18 cellular contexts compared by ENCODE assay signal in the genomic region with DNA sequence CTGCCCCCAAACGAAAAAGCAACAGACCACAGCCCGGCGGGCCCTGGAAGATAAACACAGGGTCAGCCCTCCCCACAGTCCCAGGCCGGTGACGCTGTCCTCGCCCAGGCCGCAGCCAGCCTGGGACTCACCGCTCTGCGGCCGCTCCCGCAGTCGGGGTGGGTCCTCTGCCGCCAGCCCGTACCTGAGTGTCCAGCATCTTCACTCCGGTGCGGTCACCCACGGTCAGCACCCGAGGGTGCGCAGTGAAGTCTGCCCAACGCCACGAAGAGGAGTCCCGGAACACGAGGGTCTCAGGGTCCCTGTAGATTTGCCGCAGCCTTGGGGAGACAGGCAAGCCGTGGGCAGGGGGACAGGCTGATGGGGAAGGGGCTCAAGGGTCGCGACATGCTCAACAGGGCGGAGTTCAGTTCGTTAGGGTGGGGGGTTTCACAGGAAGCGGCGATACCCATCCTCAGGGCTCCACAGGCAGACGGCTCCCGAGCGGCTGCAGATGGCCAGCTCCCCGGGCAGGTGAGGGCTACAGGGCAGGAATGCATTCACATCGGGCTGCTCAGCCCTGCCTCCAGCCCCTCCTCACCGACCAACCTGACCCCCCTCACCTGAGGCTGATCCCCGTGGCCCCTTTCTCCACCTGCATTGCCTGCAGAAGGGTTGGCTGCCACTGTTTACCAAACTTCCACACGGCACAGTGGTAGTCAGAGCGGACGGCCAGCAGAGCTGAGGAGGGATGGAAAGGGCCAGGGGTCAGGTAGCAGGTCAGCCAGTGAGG. TPM values are rescaled to one million over a fixed set of nuclear protein-coding genes. Genes with fewer than 3 reads are reported as not detected.
DNase-seq lines count a peak whose midpoint lies in the region; ATAC-seq and TF ChIP-seq lines count a peak whose summit lies in the region.
"Had no signal": no experiment of that assay in that cellular context is flagged by ENCODE, and none has a peak within 500 bp of the region (broad histone marks: within the 10 kb centered on the region; RNA-seq: fewer than 3 reads in every experiment).

No MANE protein-coding gene starts in this region.

- H3K9me3 Mint-ChIP-seq in endodermal cell, result no peaks in the 10 kb centered on the region
- H3K9me3 Mint-ChIP-seq in stimulated activated naive B cell treated with anti-CD40 and anti-IgM and Interleukin-4, amounts not matched to agents 10 μg/mL and 1 μg/mL and 100 μg/mL, for 72 hours, result no peaks in the 10 kb centered on the region
- H3K9me3 Mint-ChIP-seq: CD4-positive, alpha-beta T cell had no signal

- H3K27me3 Mint-ChIP-seq in endodermal cell (ENCODE audit: insufficient read depth), result no peaks in the 10 kb centered on the region
- no peaks in the 10 kb centered on the region for H3K27me3 Mint-ChIP-seq in stimulated activated naive B cell treated with anti-CD40 and anti-IgM and Interleukin-4, amounts not matched to agents 10 μg/mL and 1 μg/mL and 100 μg/mL, for 72 hours
- H3K27me3 Mint-ChIP-seq: CD4-positive, alpha-beta T cell had no signal

- ATAC-seq in Right ventricle myocardium inferior (no peak), heart left ventricle (no peak), HG03354 (IDR thresholded peaks at IDR 0.05; ENCODE audit: poor library complexity, severe bottlenecking, unreplicated experiment) (no peak)
- no peak for ATAC-seq in stimulated activated naive B cell treated with anti-CD40 and anti-IgM and Interleukin-4, amounts not matched to agents 10 μg/mL and 1 μg/mL and 100 μg/mL, for 72 hours (replicated peaks)
- ATAC-seq: A549 had no signal

- H3K27ac Mint-ChIP-seq in endodermal cell, result no peak overlapping the region
- H3K27ac Mint-ChIP-seq in stimulated activated naive B cell treated with anti-CD40 and anti-IgM and Interleukin-4, amounts not matched to agents 10 μg/mL and 1 μg/mL and 100 μg/mL, for 72 hours, result peak overlapping the region; percentile 56
- H3K27ac Mint-ChIP-seq: CD4-positive, alpha-beta T cell had no signal

- no peak for TF ChIP-seq POLR2A in heart left ventricle (IDR thresholded peaks at IDR 0.05)

- H3K36me3 ChIP-seq in heart left ventricle, result peaks cover 0 to 71% (median 59%) of the 10 kb centered on the region in 9 donors
- peaks cover 23% of the 10 kb centered on the region for H3K36me3 ChIP-seq in H7 (replicated peaks; ENCODE audit: control insufficient read depth, insufficient read depth, low read length)
- H3K36me3 ChIP-seq in endodermal cell (ENCODE audit: control insufficient read depth, insufficient read depth, low read length), result peaks cover 44% of the 10 kb centered on the region

- no peak overlapping the region for H3K4me3 ChIP-seq in heart left ventricle
- no peak overlapping the region for H3K4me3 ChIP-seq in H7 (ENCODE audit: insufficient read depth, low read depth, low read length)
- H3K4me3 ChIP-seq in endodermal cell (ENCODE audit: low read length), result no peak overlapping the region
- H3K4me3 ChIP-seq: A549, HAP-1 had no signal

- H3K9me3 ChIP-seq in heart left ventricle (no peaks in the 10 kb centered on the region), endodermal cell (ENCODE audit: control insufficient read depth, low read length) (no peaks in the 10 kb centered on the region)
- H3K9me3 ChIP-seq: A549, Caco-2, HAP-1 had no signal

- intact Hi-C loops in Right ventricle myocardium inferior (cut with DNase I) (no loop called here), heart left ventricle (cut with DNase I) (loop anchor here in 7 of 10 donors (5.0 to 10.0 kb wide), 7 partner anchors 34 to 357 kb away; partner anchors contain the start of genes DNAAF1 (in 2 of the 7), HSDL1 (in 2 of the 7) and OSGIN1 (in 1 of the 7))

- H3K27ac ChIP-seq in heart left ventricle (peak overlapping the region in 5 of 12 donors; percentile 24 to 85 (median 65)), endodermal cell (ENCODE audit: low read depth, low read length) (no peak overlapping the region)
- H3K27ac ChIP-seq: 22Rv1, A549, C4-2B, HL-60 had no signal

- WGBS in heart left ventricle, 4 donors, result 90 to 95% (median 94%) methylated on average over 27 to 41 of the region's 41 CpGs
- WGBS in endodermal cell (ENCODE audit: insufficient coverage in 1 of 2, insufficient read length in 1 of 2), 2 experiments, result 93 to 98% methylated on average over 25 to 41 of the region's 41 CpGs

- H3K4me3 Mint-ChIP-seq in endodermal cell, result no peak overlapping the region
- H3K4me3 Mint-ChIP-seq in stimulated activated naive B cell treated with anti-CD40 and anti-IgM and Interleukin-4, amounts not matched to agents 10 μg/mL and 1 μg/mL and 100 μg/mL, for 72 hours, result no peak overlapping the region
- H3K4me3 Mint-ChIP-seq: CD4-positive, alpha-beta T cell had no signal

- DNase-seq in Right ventricle myocardium inferior (ENCODE audit: missing footprints) (peak; percentile 58), heart left ventricle (no peak), H7 (peak; percentile 38), endodermal cell (peak; percentile 31), amniotic stem cell (lab: John Stamatoyannopoulos, UW) (no peak)
- no peak for DNase-seq in stimulated activated naive B cell treated with anti-CD40 and anti-IgM and Interleukin-4, amounts not matched to agents 10 μg/mL and 1 μg/mL and 100 μg/mL, for 72 hours
- DNase-seq: AML-193; Caco-2; CD4-positive, alpha-beta T cell had no signal

- H3K36me3 Mint-ChIP-seq in endodermal cell (ENCODE audit: low read depth), result peaks cover 46% of the 10 kb centered on the region
- H3K36me3 Mint-ChIP-seq in stimulated activated naive B cell treated with anti-CD40 and anti-IgM and Interleukin-4, amounts not matched to agents 10 μg/mL and 1 μg/mL and 100 μg/mL, for 72 hours, result peaks cover 34 to 54% of the 10 kb centered on the region in 2 donors

- TF ChIP-seq CTCF in heart left ventricle (IDR thresholded peaks at IDR 0.05), result no peak
- TF ChIP-seq CTCF in endodermal cell (conservative IDR thresholded peaks at IDR 0.05), result no peak

- peaks cover 15% of the 10 kb centered on the region for H3K4me1 Mint-ChIP-seq in endodermal cell
- peaks cover 18 to 37% of the 10 kb centered on the region in 2 donors for H3K4me1 Mint-ChIP-seq in stimulated activated naive B cell treated with anti-CD40 and anti-IgM and Interleukin-4, amounts not matched to agents 10 μg/mL and 1 μg/mL and 100 μg/mL, for 72 hours

- H3K4me1 ChIP-seq in heart left ventricle (peaks cover 6 to 87% (median 44%) of the 10 kb centered on the region in 12 donors), endodermal cell (ENCODE audit: control insufficient read depth, insufficient read depth, low read length) (no peaks in the 10 kb centered on the region)

- H3K27me3 ChIP-seq in heart left ventricle (no peaks in the 10 kb centered on the region), H7 (ENCODE audit: control insufficient read depth, insufficient read depth, low read length) (no peaks in the 10 kb centered on the region), endodermal cell (ENCODE audit: control insufficient read depth, insufficient read depth, low read length, poor library complexity, severe bottlenecking) (no peaks in the 10 kb centered on the region)

- H3K9ac ChIP-seq in endodermal cell (ENCODE audit: extremely low read depth, low read length, poor library complexity, severe bottlenecking), result no peak overlapping the region

RNA-seq across cellular contexts. Expression of gene TAF1C, which starts 5.5 kb away (rescaled TPM):
- total RNA-seq in Right ventricle myocardium inferior, result 26.5 TPM
- total RNA-seq in heart left ventricle, result 10 to 100 TPM; 16.3 to 24.3 (median 21.8) TPM
- polyA plus RNA-seq in heart left ventricle, result 10 to 100 TPM; 22.6 to 34.4 TPM
- 38.8 and 51.9 TPM in 2 replicates for total RNA-seq in H7 (2014; rRNA removed; shearing (Covaris generic))
- 10 to 100 TPM; 92.0 to 99.8 TPM for total RNA-seq in endodermal cell
- polyA plus RNA-seq in endodermal cell (2013, experiment 1 of 2), result 51.8 TPM
- 37.9 TPM for polyA plus RNA-seq in endodermal cell (2013, experiment 2 of 2)

RNA-seq across cellular contexts. Expression of gene ADAD2, which starts 9.6 kb away (rescaled TPM):
- total RNA-seq in Right ventricle myocardium inferior (not detected), heart left ventricle (1 to 10 TPM in 2 of 9 donors, under 1 TPM in 4, not detected in 3; 0.21 to 1.3 (median 0.58) TPM), endodermal cell (not detected)
- polyA plus RNA-seq in heart left ventricle, result 1 to 10 TPM in 1 of 2 donors, under 1 TPM in 1; 0.36 to 1.2 TPM
- 0.78 TPM in 1 of 2 replicates, not detected in the other for total RNA-seq in H7 (2014; rRNA removed; shearing (Covaris generic))
- 0.21 TPM for polyA plus RNA-seq in endodermal cell (2013, experiment 1 of 2)
- not detected for polyA plus RNA-seq in endodermal cell (2013, experiment 2 of 2)
- total RNA-seq: Caco-2, HT1080 had no signal
- polyA plus RNA-seq: A549, BJ had no signal

RNA-seq across cellular contexts. Expression of gene DNAAF1, which starts 36.2 kb away (rescaled TPM):
- not detected for total RNA-seq in Right ventricle myocardium inferior
- under 1 TPM in 3 of 9 donors, not detected in 6; 0.20 to 0.32 (median 0.25) TPM for total RNA-seq in heart left ventricle
- under 1 TPM; 0.15 to 0.38 TPM for polyA plus RNA-seq in heart left ventricle
- 0.07 TPM in 1 of 2 replicates, not detected in the other for total RNA-seq in H7 (2014; rRNA removed; shearing (Covaris generic))
- under 1 TPM; 0.59 to 0.66 TPM for total RNA-seq in endodermal cell
- 0.57 TPM for polyA plus RNA-seq in endodermal cell (2013, experiment 1 of 2)
- 0.54 TPM for polyA plus RNA-seq in endodermal cell (2013, experiment 2 of 2)
- total RNA-seq: CD4-positive, alpha-beta T cell; HT1080 had no signal
- polyA plus RNA-seq: BJ had no signal

RNA-seq across cellular contexts. Expression of gene HSDL1, which starts 36.4 kb away (rescaled TPM):
- total RNA-seq in Right ventricle myocardium inferior, result 24.1 TPM
- 10 to 100 TPM; 15.8 to 46.8 (median 23.4) TPM for total RNA-seq in heart left ventricle
- 10 to 100 TPM; 12.8 to 16.1 TPM for polyA plus RNA-seq in heart left ventricle
- total RNA-seq in H7 (2014; rRNA removed; shearing (Covaris generic)), result 44.5 and 53.5 TPM in 2 replicates
- total RNA-seq in endodermal cell, result 10 to 100 TPM; 49.5 to 68.3 TPM
- 73.7 TPM for polyA plus RNA-seq in endodermal cell (2013, experiment 1 of 2)
- 66.8 TPM for polyA plus RNA-seq in endodermal cell (2013, experiment 2 of 2)

RNA-seq across cellular contexts. Expression of gene KCNG4, which starts 58.5 kb away (rescaled TPM):
- total RNA-seq in Right ventricle myocardium inferior (not detected), heart left ventricle (not detected), endodermal cell (not detected)
- polyA plus RNA-seq in heart left ventricle, result not detected
- total RNA-seq in H7 (2014; rRNA removed; shearing (Covaris generic)), result not detected in 2 replicates
- polyA plus RNA-seq in endodermal cell (2013, experiment 1 of 2), result not detected
- not detected for polyA plus RNA-seq in endodermal cell (2013, experiment 2 of 2)
- total RNA-seq: Caco-2; CD4-positive, alpha-beta T cell; H1; HT1080 had no signal
- polyA plus RNA-seq: A549, BJ, H1 had no signal

Comparison
In these comparisons a context has a peak if more than half of its experiments do, and no peak if none do; other contexts are left out.
1. DNase-seq: peak in Right ventricle myocardium inferior (single experiment), H7 (single experiment) and endodermal cell (single experiment); none in heart left ventricle (0 of 5), stimulated activated naive B cell treated with anti-CD40 and anti-IgM and Interleukin-4, amounts not matched to agents 10 μg/mL and 1 μg/mL and 100 μg/mL, for 72 hours (single experiment) and amniotic stem cell (single experiment).